Comparison of ENCODE assay signal across 8 cellular contexts in the genomic region with DNA sequence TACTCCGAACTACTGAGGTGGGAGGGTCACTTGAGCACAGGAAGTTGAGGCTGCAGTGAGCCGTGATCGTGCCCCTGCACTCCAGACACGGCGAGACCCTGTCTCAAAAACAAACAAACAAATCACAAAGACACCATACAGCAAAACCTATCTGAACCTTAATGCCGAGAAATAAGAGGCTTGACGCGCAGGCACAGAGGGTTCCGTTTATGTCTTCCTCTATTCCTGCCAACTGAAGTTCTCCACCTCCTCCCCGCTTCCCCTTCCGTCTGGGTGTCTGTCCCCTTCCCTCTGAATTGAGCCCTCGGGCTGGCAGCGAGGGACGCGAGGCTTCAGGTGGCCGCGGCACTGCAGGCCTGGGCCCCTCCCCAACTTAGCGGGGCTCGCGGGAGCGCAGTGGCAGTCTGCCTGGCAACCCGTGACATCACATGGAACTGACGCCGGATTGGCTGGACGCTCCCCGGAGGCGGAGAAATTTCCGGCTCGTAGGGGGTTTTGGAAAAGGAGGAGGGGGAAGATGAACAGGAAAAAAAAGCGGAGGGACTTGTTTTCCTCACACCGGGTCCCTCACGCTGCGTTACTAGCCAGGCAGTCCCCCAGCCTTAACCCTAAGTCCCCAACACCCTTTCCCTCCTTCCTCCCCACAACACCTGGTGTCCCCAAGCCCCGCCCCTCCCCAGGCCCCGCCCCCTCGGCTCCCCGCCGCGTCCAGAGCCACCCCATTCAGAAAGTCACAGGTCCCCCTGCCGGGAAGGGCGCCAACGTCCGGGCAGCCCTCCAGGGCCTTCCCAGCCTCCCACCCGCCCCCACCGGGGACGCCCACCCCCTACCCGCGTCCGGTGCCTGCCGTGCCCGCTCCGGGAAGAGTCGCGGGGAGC. TPM values are rescaled to one million over a fixed set of nuclear protein-coding genes. Genes with fewer than 3 reads are reported as not detected.
DNase-seq lines count a peak whose midpoint lies in the region; ATAC-seq, FAIRE-seq and TF ChIP-seq lines count a peak whose summit lies in the region.

No MANE protein-coding gene starts in this region.

- H3K27ac Mint-ChIP-seq in activated CD4-positive, alpha-beta T cell treated with anti-CD3 and anti-CD28 coated beads, Interleukin-2, amount 10 ng/mL, durations not matched to agents 7 days and 5 days, result peak overlapping the region; percentile 94

- H3K9me3 ChIP-seq in HepG2 (ENCODE audit: low read length), result no peaks in the 10 kb centered on the region

- H3K27me3 ChIP-seq in HepG2 (ENCODE audit: control insufficient read depth in 1 of 2, insufficient read depth in 2 of 2, low read length in 2 of 2), result peaks cover 8 to 23% of the 10 kb centered on the region in 2 experiments; a peak in 4 of 5 replicates

- H3K79me2 ChIP-seq in HepG2 (ENCODE audit: insufficient read depth, low read length), result no peaks in the 10 kb centered on the region

- peaks cover 13% of the 10 kb centered on the region for H3K4me1 Mint-ChIP-seq in activated CD4-positive, alpha-beta T cell treated with anti-CD3 and anti-CD28 coated beads, Interleukin-2, amount 10 ng/mL, durations not matched to agents 7 days and 5 days

- peak overlapping the region; percentile 58 for H3K9ac ChIP-seq in HepG2 (ENCODE audit: insufficient read depth, low read depth, low read length)

- in situ Hi-C loops in HepG2 (cut with HindIII; ENCODE audit: extremely low pct_ligation_motif_present, low pct_unique_long_range_greater_than_20kb), result no loop called here

- POLR2A ChIA-PET in activated CD4-positive, alpha-beta T cell treated with anti-CD3 and anti-CD28 coated beads, Interleukin-2, amount 10 ng/mL, durations not matched to agents 7 days and 5 days (lab: Charles Lee), result no interaction called here
- POLR2A ChIA-PET in HepG2 (lab: Yijun Ruan, JAX), result no interaction called here

- no TSS peak for BruUV-seq in HepG2 (replicated peaks; lab: Mats Ljungman, UMichigan)

- H3K36me3 Mint-ChIP-seq in activated CD4-positive, alpha-beta T cell treated with anti-CD3 and anti-CD28 coated beads, Interleukin-2, amount 10 ng/mL, durations not matched to agents 7 days and 5 days (ENCODE audit: low read depth), result no peaks in the 10 kb centered on the region

- no peak for TF ChIP-seq POLR2A in HepG2 (IDR thresholded peaks at IDR 0.05; ENCODE audit: insufficient read depth in 1 of 2, low read depth in 2 of 2, low read length in 2 of 2)

- TF ChIP-seq CTCF in AG09309 (IDR thresholded peaks at IDR 0.05; ENCODE audit: control insufficient read depth, insufficient read depth, low read depth, low read length, missing control alignments) (no peak), HepG2 (CRISPR knock-in tag; IDR thresholded peaks at IDR 0.05) (no peak)

- peak overlapping the region; percentile 95 for H3K4me2 ChIP-seq in HepG2 (ENCODE audit: low read depth, low read length)

- peak; percentile 40 for FAIRE-seq in HepG2 (lab: Jason Lieb, UNC)

- no peaks in the 10 kb centered on the region for H3K9me3 Mint-ChIP-seq in activated CD4-positive, alpha-beta T cell treated with anti-CD3 and anti-CD28 coated beads, Interleukin-2, amount 10 ng/mL, durations not matched to agents 7 days and 5 days

- 2% methylated on average over 39 of the region's 54 CpGs for WGBS in HepG2 (ENCODE audit: low lambda C conversion rate)

- peak overlapping the region; percentile 75 for H2AFZ ChIP-seq in HepG2 (ENCODE audit: low read length)

- TF ChIP-seq EP300 in HepG2 (IDR thresholded peaks at IDR 0.05; ENCODE audit: low read depth in 2 of 2, low read length in 2 of 2) (no peak), HepG2 (CRISPR knock-in tag; IDR thresholded peaks at IDR 0.05; ENCODE audit: borderline replicate concordance) (0 out of 2 replicates have a peak, but pooled peaks have one; percentile 12)

- H3K4me3 ChIP-seq in AG09309 (ENCODE audit: control insufficient read depth, low read depth, low read length), result peak overlapping the region; percentile 53
- peak overlapping the region; percentile 56 to 70 (median 56); a peak in 5 of 6 replicates for H3K4me3 ChIP-seq in HepG2 (replicated peaks in 1 of 3; ENCODE audit: insufficient read depth in 1 of 3, low read depth in 2 of 3, low read length in 3 of 3)

- no peak overlapping the region for H3K27ac ChIP-seq in HepG2 (ENCODE audit: extremely low read length, insufficient read depth, low read length)

- intact Hi-C loops in HepG2 (cut with micrococcal nuclease; ENCODE audit: unreplicated experiment), result no loop called here

- H3K4me1 ChIP-seq in HepG2 (ENCODE audit: insufficient read depth, low read length), result peaks cover 10% of the 10 kb centered on the region

- H3K4me3 Mint-ChIP-seq in activated CD4-positive, alpha-beta T cell treated with anti-CD3 and anti-CD28 coated beads, Interleukin-2, amount 10 ng/mL, durations not matched to agents 7 days and 5 days, result peak overlapping the region; percentile 83

- ATAC-seq in GM19035 (IDR thresholded peaks at IDR 0.05; ENCODE audit: unreplicated experiment), result peak; percentile 83
- peak; percentile 79 for ATAC-seq in HG03354 (IDR thresholded peaks at IDR 0.05; ENCODE audit: poor library complexity, severe bottlenecking, unreplicated experiment)
- ATAC-seq in HepG2, result peak; percentile 95

- no peak for TF ChIP-seq RAD21 in HepG2 (CRISPR knock-in tag; IDR thresholded peaks at IDR 0.05)

- DNase-seq in AG09309 (ENCODE audit: low read depth) (no peak), NCI-H510A (lab: John Stamatoyannopoulos, UW) (peak; percentile 54), dermis blood vessel endothelial cell (peak; percentile 84), HepG2 (ENCODE audit: low spot score) (peak; percentile 66)
- DNase-seq in activated CD4-positive, alpha-beta T cell treated with anti-CD3 and anti-CD28 coated beads, Interleukin-2, amount 10 ng/mL, durations not matched to agents 7 days and 5 days, result peak; percentile 86
- DNase-seq in stimulated activated CD4-positive, alpha-beta T cell treated with anti-CD3 and anti-CD28 coated beads, Interleukin-2, amount 100 ng/mL, for 24 hours, result peak; percentile 88

- no peaks in the 10 kb centered on the region for H3K36me3 ChIP-seq in HepG2 (replicated peaks in 1 of 2; ENCODE audit: control insufficient read depth in 1 of 2, insufficient read depth in 2 of 2, low read length in 2 of 2)

- peaks cover 21% of the 10 kb centered on the region for H3K27me3 Mint-ChIP-seq in activated CD4-positive, alpha-beta T cell treated with anti-CD3 and anti-CD28 coated beads, Interleukin-2, amount 10 ng/mL, durations not matched to agents 7 days and 5 days

- CTCF ChIA-PET in activated CD4-positive, alpha-beta T cell treated with anti-CD3 and anti-CD28 coated beads, Interleukin-2, amount 10 ng/mL, durations not matched to agents 7 days and 5 days (lab: Charles Lee), result interaction anchor here (0.9 to 1.3 kb wide), 3 partner anchors 16 to 96 kb away, joined by 3 to 4 read pairs (median 4); no protein-coding TSS in a partner anchor
- CTCF ChIA-PET in HepG2 (lab: Yijun Ruan, JAX; ENCODE audit: low intra/inter-chr PET ratio, low total read pairs), result no interaction called here

- no peaks in the 10 kb centered on the region for H4K20me1 ChIP-seq in HepG2 (ENCODE audit: insufficient read depth, low read length)

RNA-seq across cellular contexts. Expression of gene MYBPC2, which starts 1.1 kb away (rescaled TPM):
- not detected for total RNA-seq in activated CD4-positive, alpha-beta T cell treated with anti-CD3 and anti-CD28 coated beads, Interleukin-2, amount 10 ng/mL, durations not matched to agents 7 days and 5 days
- total RNA-seq in dermis blood vessel endothelial cell (0.05 TPM in 1 of 2 replicates, not detected in the other), HepG2 (2016; rRNA removed; fragmentation: Illumina TruSeq; extraction: Trizol) (0.67 TPM in 1 of 2 replicates, not detected in the other)
- not detected in 2 replicates for total RNA-seq in HepG2 (2016; cell fraction: cytosol; rRNA removed; fragmentation: Illumina TruSeq; extraction: Trizol; ENCODE audit: low read depth)
- not detected in 2 replicates for total RNA-seq in HepG2 (2016; cell fraction: insoluble cytoplasmic fraction; rRNA removed; fragmentation: Illumina TruSeq; extraction: Trizol)
- total RNA-seq in HepG2 (2016; cell fraction: membrane; rRNA removed; fragmentation: Illumina TruSeq; extraction: Trizol), result not detected in 2 replicates
- total RNA-seq in HepG2 (2016; cell fraction: nucleus; rRNA removed; fragmentation: Illumina TruSeq; extraction: Trizol), result not detected in 2 replicates
- 0.01 TPM in 1 of 2 replicates, not detected in the other for polyA plus RNA-seq in HepG2 (2011; rRNA removed)
- polyA plus RNA-seq in HepG2 (2011; cell fraction: cytosol; rRNA removed), result 0.01 and 0.03 TPM in 2 replicates
- polyA plus RNA-seq in HepG2 (2011; cell fraction: nucleus; rRNA removed), result 0.05 and 0.24 TPM in 2 replicates
- polyA plus RNA-seq in HepG2 (2012), result not detected in 2 replicates
- polyA plus RNA-seq in HepG2 (2016; cell fraction: cytosol; fragmentation: Illumina TruSeq; extraction: Trizol; ENCODE audit: low read depth), result not detected in 2 replicates
- not detected in 2 replicates for polyA plus RNA-seq in HepG2 (2016; cell fraction: insoluble cytoplasmic fraction; fragmentation: Illumina TruSeq; extraction: Trizol; ENCODE audit: low read depth)
- polyA plus RNA-seq in HepG2 (2016; cell fraction: membrane; fragmentation: Illumina TruSeq; extraction: Trizol; ENCODE audit: low read depth), result not detected in 2 replicates
- polyA plus RNA-seq in HepG2 (2016; cell fraction: nucleus; fragmentation: Illumina TruSeq; extraction: Trizol; ENCODE audit: insufficient read depth, low read depth), result not detected in 2 replicates
- polyA minus RNA-seq in HepG2 (2011; rRNA and poly(A)+ RNA removed; ENCODE audit: low replicate concordance), result not detected in 2 replicates
- polyA minus RNA-seq in HepG2 (2011; cell fraction: cytosol; rRNA and poly(A)+ RNA removed), result not detected in 2 replicates
- polyA minus RNA-seq in HepG2 (2011; cell fraction: nucleus; rRNA and poly(A)+ RNA removed), result not detected in 2 replicates

RNA-seq across cellular contexts. Expression of gene SPIB, which starts 12.8 kb away (rescaled TPM):
- under 1 TPM; 0.48 to 0.50 TPM for total RNA-seq in activated CD4-positive, alpha-beta T cell treated with anti-CD3 and anti-CD28 coated beads, Interleukin-2, amount 10 ng/mL, durations not matched to agents 7 days and 5 days
- not detected in 2 replicates for total RNA-seq in dermis blood vessel endothelial cell
- 0.04 TPM in 1 of 2 replicates, not detected in the other for total RNA-seq in HepG2 (2016; rRNA removed; fragmentation: Illumina TruSeq; extraction: Trizol)
- total RNA-seq in HepG2 (2016; cell fraction: cytosol; rRNA removed; fragmentation: Illumina TruSeq; extraction: Trizol; ENCODE audit: low read depth), result not detected in 2 replicates
- 0.13 and 0.15 TPM in 2 replicates for total RNA-seq in HepG2 (2016; cell fraction: insoluble cytoplasmic fraction; rRNA removed; fragmentation: Illumina TruSeq; extraction: Trizol)
- total RNA-seq in HepG2 (2016; cell fraction: membrane; rRNA removed; fragmentation: Illumina TruSeq; extraction: Trizol), result not detected in 2 replicates
- total RNA-seq in HepG2 (2016; cell fraction: nucleus; rRNA removed; fragmentation: Illumina TruSeq; extraction: Trizol), result not detected in 2 replicates
- polyA plus RNA-seq in HepG2 (2011; rRNA removed), result 0.04 TPM in 1 of 2 replicates, not detected in the other
- not detected in 2 replicates for polyA plus RNA-seq in HepG2 (2011; cell fraction: cytosol; rRNA removed)
- 0.21 TPM in 1 of 2 replicates, not detected in the other for polyA plus RNA-seq in HepG2 (2011; cell fraction: nucleus; rRNA removed)
- not detected in 2 replicates for polyA plus RNA-seq in HepG2 (2012)
- polyA plus RNA-seq in HepG2 (2016; cell fraction: cytosol; fragmentation: Illumina TruSeq; extraction: Trizol; ENCODE audit: low read depth), result 0.10 TPM in 1 of 2 replicates, not detected in the other
- polyA plus RNA-seq in HepG2 (2016; cell fraction: insoluble cytoplasmic fraction; fragmentation: Illumina TruSeq; extraction: Trizol; ENCODE audit: low read depth), result not detected in 2 replicates
- polyA plus RNA-seq in HepG2 (2016; cell fraction: membrane; fragmentation: Illumina TruSeq; extraction: Trizol; ENCODE audit: low read depth), result 0.07 TPM in 1 of 2 replicates, not detected in the other
- polyA plus RNA-seq in HepG2 (2016; cell fraction: nucleus; fragmentation: Illumina TruSeq; extraction: Trizol; ENCODE audit: insufficient read depth, low read depth), result 0.53 TPM in 1 of 2 replicates, not detected in the other
- polyA minus RNA-seq in HepG2 (2011; rRNA and poly(A)+ RNA removed; ENCODE audit: low replicate concordance), result 0.51 TPM in 1 of 2 replicates, not detected in the other
- polyA minus RNA-seq in HepG2 (2011; cell fraction: cytosol; rRNA and poly(A)+ RNA removed), result not detected in 2 replicates
- polyA minus RNA-seq in HepG2 (2011; cell fraction: nucleus; rRNA and poly(A)+ RNA removed), result not detected in 2 replicates

RNA-seq across cellular contexts. Expression of gene EMC10, which starts 44.7 kb away (rescaled TPM):
- total RNA-seq in activated CD4-positive, alpha-beta T cell treated with anti-CD3 and anti-CD28 coated beads, Interleukin-2, amount 10 ng/mL, durations not matched to agents 7 days and 5 days, result 10 to 100 TPM; 57.8 to 64.9 TPM
- total RNA-seq in dermis blood vessel endothelial cell, result 63.0 and 77.3 TPM in 2 replicates
- not detected in 2 replicates for total RNA-seq in HepG2 (2016; rRNA removed; fragmentation: Illumina TruSeq; extraction: Trizol)
- total RNA-seq in HepG2 (2016; cell fraction: cytosol; rRNA removed; fragmentation: Illumina TruSeq; extraction: Trizol; ENCODE audit: low read depth), result not detected in 2 replicates
- not detected in 2 replicates for total RNA-seq in HepG2 (2016; cell fraction: insoluble cytoplasmic fraction; rRNA removed; fragmentation: Illumina TruSeq; extraction: Trizol)
- not detected in 2 replicates for total RNA-seq in HepG2 (2016; cell fraction: membrane; rRNA removed; fragmentation: Illumina TruSeq; extraction: Trizol)
- total RNA-seq in HepG2 (2016; cell fraction: nucleus; rRNA removed; fragmentation: Illumina TruSeq; extraction: Trizol), result not detected in 2 replicates
- polyA plus RNA-seq in HepG2 (2011; rRNA removed), result not detected in 2 replicates
- polyA plus RNA-seq in HepG2 (2011; cell fraction: cytosol; rRNA removed), result 0.04 TPM in 1 of 2 replicates, not detected in the other
- 0.19 TPM in 1 of 2 replicates, not detected in the other for polyA plus RNA-seq in HepG2 (2011; cell fraction: nucleus; rRNA removed)
- polyA plus RNA-seq in HepG2 (2012), result not detected in 2 replicates
- polyA plus RNA-seq in HepG2 (2016; cell fraction: cytosol; fragmentation: Illumina TruSeq; extraction: Trizol; ENCODE audit: low read depth), result not detected in 2 replicates
- not detected in 2 replicates for polyA plus RNA-seq in HepG2 (2016; cell fraction: insoluble cytoplasmic fraction; fragmentation: Illumina TruSeq; extraction: Trizol; ENCODE audit: low read depth)
- not detected in 2 replicates for polyA plus RNA-seq in HepG2 (2016; cell fraction: membrane; fragmentation: Illumina TruSeq; extraction: Trizol; ENCODE audit: low read depth)
- not detected in 2 replicates for polyA plus RNA-seq in HepG2 (2016; cell fraction: nucleus; fragmentation: Illumina TruSeq; extraction: Trizol; ENCODE audit: insufficient read depth, low read depth)
- polyA minus RNA-seq in HepG2 (2011; rRNA and poly(A)+ RNA removed; ENCODE audit: low replicate concordance), result 0.06 and 36.3 TPM in 2 replicates
- 0.69 and 2.2 TPM in 2 replicates for polyA minus RNA-seq in HepG2 (2011; cell fraction: cytosol; rRNA and poly(A)+ RNA removed)
- 0.25 and 1.0 TPM in 2 replicates for polyA minus RNA-seq in HepG2 (2011; cell fraction: nucleus; rRNA and poly(A)+ RNA removed)

RNA-seq across cellular contexts. Expression of gene GARIN5A, which starts 45.1 kb away (rescaled TPM):
- not detected for total RNA-seq in activated CD4-positive, alpha-beta T cell treated with anti-CD3 and anti-CD28 coated beads, Interleukin-2, amount 10 ng/mL, durations not matched to agents 7 days and 5 days
- total RNA-seq in dermis blood vessel endothelial cell, result 0.05 and 0.17 TPM in 2 replicates
- not detected in 2 replicates for total RNA-seq in HepG2 (2016; rRNA removed; fragmentation: Illumina TruSeq; extraction: Trizol)
- total RNA-seq in HepG2 (2016; cell fraction: cytosol; rRNA removed; fragmentation: Illumina TruSeq; extraction: Trizol; ENCODE audit: low read depth), result not detected in 2 replicates
- not detected in 2 replicates for total RNA-seq in HepG2 (2016; cell fraction: insoluble cytoplasmic fraction; rRNA removed; fragmentation: Illumina TruSeq; extraction: Trizol)
- total RNA-seq in HepG2 (2016; cell fraction: membrane; rRNA removed; fragmentation: Illumina TruSeq; extraction: Trizol), result not detected in 2 replicates
- not detected in 2 replicates for total RNA-seq in HepG2 (2016; cell fraction: nucleus; rRNA removed; fragmentation: Illumina TruSeq; extraction: Trizol)
- polyA plus RNA-seq in HepG2 (2011; rRNA removed), result not detected in 2 replicates
- polyA plus RNA-seq in HepG2 (2011; cell fraction: cytosol; rRNA removed), result not detected in 2 replicates
- polyA plus RNA-seq in HepG2 (2011; cell fraction: nucleus; rRNA removed), result not detected in 2 replicates
- not detected in 2 replicates for polyA plus RNA-seq in HepG2 (2012)
- polyA plus RNA-seq in HepG2 (2016; cell fraction: cytosol; fragmentation: Illumina TruSeq; extraction: Trizol; ENCODE audit: low read depth), result not detected in 2 replicates
- polyA plus RNA-seq in HepG2 (2016; cell fraction: insoluble cytoplasmic fraction; fragmentation: Illumina TruSeq; extraction: Trizol; ENCODE audit: low read depth), result not detected in 2 replicates
- not detected in 2 replicates for polyA plus RNA-seq in HepG2 (2016; cell fraction: membrane; fragmentation: Illumina TruSeq; extraction: Trizol; ENCODE audit: low read depth)
- polyA plus RNA-seq in HepG2 (2016; cell fraction: nucleus; fragmentation: Illumina TruSeq; extraction: Trizol; ENCODE audit: insufficient read depth, low read depth), result not detected in 2 replicates
- polyA minus RNA-seq in HepG2 (2011; rRNA and poly(A)+ RNA removed; ENCODE audit: low replicate concordance), result 5.1 TPM in 1 of 2 replicates, not detected in the other
- polyA minus RNA-seq in HepG2 (2011; cell fraction: cytosol; rRNA and poly(A)+ RNA removed), result not detected in 2 replicates
- not detected in 2 replicates for polyA minus RNA-seq in HepG2 (2011; cell fraction: nucleus; rRNA and poly(A)+ RNA removed)

RNA-seq across cellular contexts. Expression of gene POLD1, which starts 47.4 kb away (rescaled TPM):
- 100 to 1,000 TPM; 156 to 167 TPM for total RNA-seq in activated CD4-positive, alpha-beta T cell treated with anti-CD3 and anti-CD28 coated beads, Interleukin-2, amount 10 ng/mL, durations not matched to agents 7 days and 5 days
- total RNA-seq in dermis blood vessel endothelial cell (40.8 and 77.4 TPM in 2 replicates), HepG2 (2016; rRNA removed; fragmentation: Illumina TruSeq; extraction: Trizol) (39.5 and 54.0 TPM in 2 replicates)
- total RNA-seq in HepG2 (2016; cell fraction: cytosol; rRNA removed; fragmentation: Illumina TruSeq; extraction: Trizol; ENCODE audit: low read depth), result 15.4 and 20.6 TPM in 2 replicates
- total RNA-seq in HepG2 (2016; cell fraction: insoluble cytoplasmic fraction; rRNA removed; fragmentation: Illumina TruSeq; extraction: Trizol), result 36.3 and 68.3 TPM in 2 replicates
- 13.4 and 21.6 TPM in 2 replicates for total RNA-seq in HepG2 (2016; cell fraction: membrane; rRNA removed; fragmentation: Illumina TruSeq; extraction: Trizol)
- total RNA-seq in HepG2 (2016; cell fraction: nucleus; rRNA removed; fragmentation: Illumina TruSeq; extraction: Trizol), result 45.6 and 51.7 TPM in 2 replicates
- polyA plus RNA-seq in HepG2 (2011; rRNA removed), result 17.4 and 18.6 TPM in 2 replicates
- 8.8 and 21.4 TPM in 2 replicates for polyA plus RNA-seq in HepG2 (2011; cell fraction: cytosol; rRNA removed)
- polyA plus RNA-seq in HepG2 (2011; cell fraction: nucleus; rRNA removed), result 130 and 225 TPM in 2 replicates
- 15.4 and 19.9 TPM in 2 replicates for polyA plus RNA-seq in HepG2 (2012)
- 6.4 and 7.1 TPM in 2 replicates for polyA plus RNA-seq in HepG2 (2016; cell fraction: cytosol; fragmentation: Illumina TruSeq; extraction: Trizol; ENCODE audit: low read depth)
- polyA plus RNA-seq in HepG2 (2016; cell fraction: insoluble cytoplasmic fraction; fragmentation: Illumina TruSeq; extraction: Trizol; ENCODE audit: low read depth), result 26.1 and 31.2 TPM in 2 replicates
- 9.7 and 12.0 TPM in 2 replicates for polyA plus RNA-seq in HepG2 (2016; cell fraction: membrane; fragmentation: Illumina TruSeq; extraction: Trizol; ENCODE audit: low read depth)
- polyA plus RNA-seq in HepG2 (2016; cell fraction: nucleus; fragmentation: Illumina TruSeq; extraction: Trizol; ENCODE audit: insufficient read depth, low read depth), result 109 and 111 TPM in 2 replicates
- 74.3 and 134 TPM in 2 replicates for polyA minus RNA-seq in HepG2 (2011; rRNA and poly(A)+ RNA removed; ENCODE audit: low replicate concordance)
- 24.6 and 41.4 TPM in 2 replicates for polyA minus RNA-seq in HepG2 (2011; cell fraction: cytosol; rRNA and poly(A)+ RNA removed)
- 12.1 and 19.6 TPM in 2 replicates for polyA minus RNA-seq in HepG2 (2011; cell fraction: nucleus; rRNA and poly(A)+ RNA removed)

Comparison
In these comparisons a context has a peak if more than half of its experiments do, and no peak if none do; other contexts are left out.
1. RNA of gene EMC10, which starts 44.7 kb away (total RNA-seq): 57.8 to 64.9 TPM in activated CD4-positive, alpha-beta T cell treated with anti-CD3 and anti-CD28 coated beads, Interleukin-2, amount 10 ng/mL, durations not matched to agents 7 days and 5 days and 63.0 to 77.3 TPM in dermis blood vessel endothelial cell; not detected in HepG2; every median in the first group is over 10 times any median in the second.
2. Peak in every context shown above with its lines, with median percentiles within 50 percentile points of each other: ATAC-seq.